17 cellular contexts compared by ENCODE assay signal in the genomic region with DNA sequence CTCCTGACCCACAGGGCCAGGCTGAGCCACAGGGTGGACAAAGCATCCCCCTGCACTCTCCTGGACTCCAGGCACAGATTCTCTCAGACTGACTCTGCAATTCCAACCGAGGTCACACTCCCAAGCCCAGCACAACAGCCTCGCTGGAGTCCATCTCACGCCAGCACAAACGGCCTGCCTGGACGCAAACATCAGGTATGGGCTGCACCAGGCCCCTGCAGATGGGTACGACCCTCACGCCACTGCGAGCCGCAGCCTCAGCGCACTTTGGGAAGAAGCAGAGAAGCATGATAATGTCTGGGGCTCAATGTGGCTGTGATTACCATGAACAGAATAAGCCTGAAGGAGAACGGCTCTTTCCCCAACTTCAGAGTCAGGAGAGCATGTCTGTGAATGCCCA.
A peak's percentile ranks its signal among the peaks of the same experiment; 100 is the strongest.
DNase-seq lines count a peak whose midpoint lies in the region; ATAC-seq and TF ChIP-seq lines count a peak whose summit lies in the region.
"Had no signal": no experiment of that assay in that cellular context is flagged by ENCODE, and none has a peak within 500 bp of the region (broad histone marks: within the 10 kb centered on the region; RNA-seq: fewer than 3 reads in every experiment).

No MANE protein-coding gene starts in this region.

- TF ChIP-seq EP300 in upper lobe of left lung (IDR thresholded peaks at IDR 0.05), result no peak

- POLR2A ChIA-PET in RWPE1 (lab: Yijun Ruan, JAX; ENCODE audit: low non-redundant PET) (no interaction called here), Caco-2 (lab: Charles Lee) (no interaction called here)

- TF ChIP-seq CTCF in RWPE1 (conservative IDR thresholded peaks at IDR 0.05; ENCODE audit: low read depth) (no peak), left lung (IDR thresholded peaks at IDR 0.05) (no peak), neural progenitor cell (IDR thresholded peaks at IDR 0.05) (no peak), upper lobe of left lung (IDR thresholded peaks at IDR 0.05) (no peak), Caco-2 (IDR thresholded peaks at IDR 0.05; ENCODE audit: insufficient read depth in 1 of 2, low read depth in 1 of 2, low read length in 1 of 2, severe bottlenecking in 1 of 2, unreplicated experiment in 1 of 2) (no peak)

- no peak overlapping the region for H3K4me3 ChIP-seq in left lung
- no peak overlapping the region for H3K4me3 ChIP-seq in neural progenitor cell
- no peak overlapping the region for H3K4me3 ChIP-seq in upper lobe of left lung
- H3K4me3 ChIP-seq in Caco-2 (ENCODE audit: low read depth, low read length), result no peak overlapping the region
- H3K4me3 ChIP-seq: SJSA1 had no signal

- H3K36me3 Mint-ChIP-seq in neural progenitor cell (no peaks in the 10 kb centered on the region), Caco-2 (ENCODE audit: insufficient read depth, unreplicated experiment) (no peaks in the 10 kb centered on the region)
- H3K36me3 Mint-ChIP-seq: CD14-positive monocyte had no signal

- H3K9me3 Mint-ChIP-seq in neural progenitor cell (no peaks in the 10 kb centered on the region), Caco-2 (ENCODE audit: unreplicated experiment) (no peaks in the 10 kb centered on the region)
- H3K9me3 Mint-ChIP-seq: H9 had no signal

- no peak for DNase-seq in RWPE1 (ENCODE audit: low spot score)
- DNase-seq in left lung, result peak in 1 of 2 donors; percentile 76
- no peak for DNase-seq in neural progenitor cell (ENCODE audit: low spot score)
- DNase-seq in upper lobe of left lung, result no peak
- no peak for DNase-seq in Caco-2
- no peak for DNase-seq in KG1 (lab: John Stamatoyannopoulos, UW)
- DNase-seq: ACHN, DND-41, H9, NCI-H1417, NCI-H1930, NCI-H226, NCI-H524 treated with DMSO at 0.1 percent for 48 hours had no signal

- H3K4me1 Mint-ChIP-seq in neural progenitor cell (peaks cover 8% of the 10 kb centered on the region), Caco-2 (ENCODE audit: low read depth, unreplicated experiment) (peaks cover 7% of the 10 kb centered on the region)
- H3K4me1 Mint-ChIP-seq: H9 had no signal

- peaks cover 10% of the 10 kb centered on the region for H3F3A ChIP-seq in neural progenitor cell (ENCODE audit: low read depth)

- no peak for ATAC-seq in left lung
- no peak for ATAC-seq in upper lobe of left lung (ENCODE audit: low FRiP score in 2 of 2)
- ATAC-seq in GM18867 (IDR thresholded peaks at IDR 0.05; ENCODE audit: unreplicated experiment), result no peak

- H3K4me1 ChIP-seq in left lung, result peaks cover 7 to 41% of the 10 kb centered on the region in 2 donors
- H3K4me1 ChIP-seq in neural progenitor cell, result no peaks in the 10 kb centered on the region
- peaks cover 5 to 24% (median 20%) of the 10 kb centered on the region in 4 donors for H3K4me1 ChIP-seq in upper lobe of left lung
- peaks cover 31% of the 10 kb centered on the region for H3K4me1 ChIP-seq in Caco-2

- H4K20me1 ChIP-seq in neural progenitor cell (ENCODE audit: low read depth), result no peaks in the 10 kb centered on the region

- H3K27me3 Mint-ChIP-seq in neural progenitor cell (ENCODE audit: insufficient read depth, low read depth), result no peaks in the 10 kb centered on the region
- no peaks in the 10 kb centered on the region for H3K27me3 Mint-ChIP-seq in Caco-2 (ENCODE audit: insufficient read depth, unreplicated experiment)

- H3K27ac ChIP-seq in RWPE1, result peak overlapping the region; percentile 55
- peak overlapping the region; percentile 88 to 89 for H3K27ac ChIP-seq in left lung
- no peak overlapping the region for H3K27ac ChIP-seq in neural progenitor cell
- H3K27ac ChIP-seq in upper lobe of left lung, result peak overlapping the region; percentile 83 to 94 (median 86)
- H3K27ac ChIP-seq: HL-60, SJSA1 had no signal

- H3K27me3 ChIP-seq in left lung (peaks cover 0 to 18% of the 10 kb centered on the region in 2 donors), neural progenitor cell (no peaks in the 10 kb centered on the region), upper lobe of left lung (no peaks in the 10 kb centered on the region), Caco-2 (replicated peaks; ENCODE audit: control insufficient read depth, insufficient read depth, low read length) (no peaks in the 10 kb centered on the region)

- H3K36me3 ChIP-seq in left lung, result no peaks in the 10 kb centered on the region
- H3K36me3 ChIP-seq in neural progenitor cell, result no peaks in the 10 kb centered on the region
- no peaks in the 10 kb centered on the region for H3K36me3 ChIP-seq in upper lobe of left lung
- no peaks in the 10 kb centered on the region for H3K36me3 ChIP-seq in Caco-2 (ENCODE audit: control insufficient read depth, insufficient read depth, low read length)
- H3K36me3 ChIP-seq: SJSA1 had no signal

- TF ChIP-seq POLR2A in upper lobe of left lung (IDR thresholded peaks at IDR 0.05), result no peak

- WGBS in upper lobe of left lung, 2 donors, result 92% methylated on average over 11 of the region's 11 CpGs; no CpG with 5 or more reads in 1 of the 2 donors

- no peak overlapping the region for H2AFZ ChIP-seq in neural progenitor cell (replicated peaks)

- no peak overlapping the region for H3K4me2 ChIP-seq in neural progenitor cell

- no peak overlapping the region for H3K9ac ChIP-seq in neural progenitor cell

- CTCF ChIA-PET in RWPE1 (lab: Yijun Ruan, JAX) (no interaction called here), Caco-2 (lab: Charles Lee) (no interaction called here)

- H3K4me3 Mint-ChIP-seq in neural progenitor cell, result peak overlapping the region; percentile 53
- no peak overlapping the region for H3K4me3 Mint-ChIP-seq in Caco-2 (ENCODE audit: unreplicated experiment)
- H3K4me3 Mint-ChIP-seq: H9 had no signal

- H3K79me2 ChIP-seq in neural progenitor cell (ENCODE audit: low read depth), result no peaks in the 10 kb centered on the region

- no TSS peak for BruUV-seq in Caco-2 (replicated peaks; lab: Mats Ljungman, UMichigan)

- H3K27ac Mint-ChIP-seq in neural progenitor cell (peak overlapping the region; percentile 63), Caco-2 (ENCODE audit: unreplicated experiment) (no peak overlapping the region)

- H3K9me3 ChIP-seq in left lung (no peaks in the 10 kb centered on the region), neural progenitor cell (ENCODE audit: low read depth) (no peaks in the 10 kb centered on the region), upper lobe of left lung (no peaks in the 10 kb centered on the region), Caco-2 (0 out of 2 replicates have a peak, but pooled peaks cover 2% of the 10 kb centered on the region)
- H3K9me3 ChIP-seq: SJSA1 had no signal

- intact Hi-C loops in left lung (cut with DNase I), result no loop called here
- intact Hi-C loops in Caco-2 (cut with micrococcal nuclease; ENCODE audit: unreplicated experiment), result no loop called here
